8 cellular contexts compared by ENCODE assay signal in the genomic region with DNA sequence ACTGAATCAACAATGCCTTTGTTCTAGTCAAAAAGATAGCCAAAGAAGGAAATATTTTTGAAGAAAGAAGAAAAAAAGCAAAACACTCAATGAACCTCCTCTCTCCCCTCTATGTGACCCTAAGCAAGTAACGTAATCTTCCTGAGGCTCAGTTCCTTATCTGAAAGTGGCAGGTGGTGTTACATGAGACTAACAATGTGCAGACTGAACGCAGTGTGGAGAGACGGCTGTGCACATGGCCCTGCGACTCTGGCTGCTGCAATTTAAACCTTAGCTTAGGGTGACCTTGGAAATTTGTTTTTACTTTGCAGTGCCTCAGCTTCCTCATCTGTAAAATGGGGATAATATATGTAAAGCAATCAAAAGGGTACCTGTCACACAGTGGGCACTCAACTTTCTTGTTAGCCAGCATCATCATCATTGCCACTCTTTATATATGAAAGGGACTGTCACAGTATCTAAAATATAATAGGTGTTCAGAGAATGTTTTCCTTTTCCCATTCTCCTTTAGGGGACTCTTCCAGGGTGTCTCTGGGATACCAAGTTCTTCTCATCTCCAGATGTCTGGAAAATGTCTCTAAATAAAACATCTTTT.
A peak's percentile ranks its signal among the peaks of the same experiment; 100 is the strongest.
DNase-seq lines count a peak whose midpoint lies in the region; ATAC-seq and TF ChIP-seq lines count a peak whose summit lies in the region.

No MANE protein-coding gene starts in this region.

- no peak overlapping the region for H3K4me3 ChIP-seq in heart right ventricle

- no peaks in the 10 kb centered on the region for H3K9me3 ChIP-seq in heart right ventricle

- H3K4me1 Mint-ChIP-seq in natural killer cell treated with Interleukin-12 subunit alpha and Interleukin-12 subunit beta and Interleukin-15 and Interleukin-18, amount 100 ng/mL, for 72 hours (ENCODE audit: low read depth in 2 of 2): peaks cover 74 to 75% of the 10 kb centered on the region in 2 donors
- H3K4me1 Mint-ChIP-seq in natural killer cell (peaks cover 55 to 85% of the 10 kb centered on the region in 2 donors), immature natural killer cell (peaks cover 55 to 75% of the 10 kb centered on the region in 2 donors)

- WGBS in heart right ventricle, 2 donors: 38 to 42% methylated on average over 4 of the region's 4 CpGs

- no peaks in the 10 kb centered on the region for H3K27me3 Mint-ChIP-seq in natural killer cell treated with Interleukin-12 subunit alpha and Interleukin-12 subunit beta and Interleukin-15 and Interleukin-18, amount 100 ng/mL, for 72 hours
- H3K27me3 Mint-ChIP-seq in natural killer cell (ENCODE audit: low read depth in 2 of 2): no peaks in the 10 kb centered on the region
- peaks cover 0 to 2% (median 2%) of the 10 kb centered on the region in 3 donors for H3K27me3 Mint-ChIP-seq in immature natural killer cell (ENCODE audit: low read depth in 3 of 3)

- no peaks in the 10 kb centered on the region for H3K36me3 ChIP-seq in heart right ventricle

- intact Hi-C loops in natural killer cell (cut with micrococcal nuclease) (loop anchor here (10.0 kb wide), 2 partner anchors 69 to 99 kb away; partner anchors contain the start of gene JUN), heart right ventricle (cut with DNase I) (loop anchor here in 2 of 10 donors (5.0 kb wide), 2 partner anchors 67 to 92 kb away; no protein-coding TSS in a partner anchor)

- peak overlapping the region in 9 of 10 donors; percentile 24 to 89 (median 76) for H3K27ac ChIP-seq in heart right ventricle

- no peak for ATAC-seq in natural killer cell treated with Interleukin-12 subunit alpha and Interleukin-12 subunit beta and Interleukin-15 and Interleukin-18, amount 100 ng/mL, for 72 hours
- no peak for ATAC-seq in natural killer cell
- ATAC-seq in heart right ventricle: peak in 6 of 8 donors; percentile 34 to 70 (median 46)
- no peak for ATAC-seq in GM19455 (IDR thresholded peaks at IDR 0.05; ENCODE audit: unreplicated experiment)

- H3K36me3 Mint-ChIP-seq in natural killer cell treated with Interleukin-12 subunit alpha and Interleukin-12 subunit beta and Interleukin-15 and Interleukin-18, amount 100 ng/mL, for 72 hours: peaks cover 7% of the 10 kb centered on the region
- H3K36me3 Mint-ChIP-seq in natural killer cell (no peaks in the 10 kb centered on the region), immature natural killer cell (peaks cover 0 to 13% (median 0%) of the 10 kb centered on the region in 3 donors)

- peak overlapping the region; percentile 61 to 86 for H3K27ac Mint-ChIP-seq in natural killer cell treated with Interleukin-12 subunit alpha and Interleukin-12 subunit beta and Interleukin-15 and Interleukin-18, amount 100 ng/mL, for 72 hours
- H3K27ac Mint-ChIP-seq in natural killer cell: no peak overlapping the region
- H3K27ac Mint-ChIP-seq in immature natural killer cell: no peak overlapping the region

- H3K27me3 ChIP-seq in heart right ventricle: no peaks in the 10 kb centered on the region

- TF ChIP-seq CTCF in natural killer cell (IDR thresholded peaks at IDR 0.05) (no peak), heart right ventricle (IDR thresholded peaks at IDR 0.05) (no peak)

- peaks cover 13 to 76% (median 54%) of the 10 kb centered on the region in 9 donors for H3K4me1 ChIP-seq in heart right ventricle

- DNase-seq in natural killer cell treated with Interleukin-12 subunit alpha and Interleukin-12 subunit beta and Interleukin-15 and Interleukin-18, amount 100 ng/mL, for 72 hours (ENCODE audit: low spot score): no peak
- DNase-seq in natural killer cell (no peak), NOMO-1 treated with dmso at 0.1 percent for 144 hours (lab: John Stamatoyannopoulos, UW; ENCODE audit: unreplicated experiment) (peak; percentile 10), heart right ventricle (no peak), T-helper 1 cell (no peak), immature natural killer cell (no peak), NCI-H1930 (lab: John Stamatoyannopoulos, UW) (no peak)

- H3K9me3 Mint-ChIP-seq in natural killer cell treated with Interleukin-12 subunit alpha and Interleukin-12 subunit beta and Interleukin-15 and Interleukin-18, amount 100 ng/mL, for 72 hours: peaks cover 12% of the 10 kb centered on the region
- no peaks in the 10 kb centered on the region for H3K9me3 Mint-ChIP-seq in natural killer cell
- no peaks in the 10 kb centered on the region for H3K9me3 Mint-ChIP-seq in immature natural killer cell

- peak overlapping the region; percentile 74 for H3K4me3 Mint-ChIP-seq in natural killer cell treated with Interleukin-12 subunit alpha and Interleukin-12 subunit beta and Interleukin-15 and Interleukin-18, amount 100 ng/mL, for 72 hours
- H3K4me3 Mint-ChIP-seq in natural killer cell (no peak overlapping the region), immature natural killer cell (no peak overlapping the region)

Comparison
In these comparisons a context has a peak if more than half of its experiments do, and no peak if none do; other contexts are left out.
1. H3K27ac Mint-ChIP-seq: peak in natural killer cell treated with Interleukin-12 subunit alpha and Interleukin-12 subunit beta and Interleukin-15 and Interleukin-18, amount 100 ng/mL, for 72 hours (2 of 2); none in natural killer cell (0 of 2) and immature natural killer cell (0 of 6).
2. ATAC-seq: peak in heart right ventricle (6 of 8); none in natural killer cell treated with Interleukin-12 subunit alpha and Interleukin-12 subunit beta and Interleukin-15 and Interleukin-18, amount 100 ng/mL, for 72 hours (0 of 2), natural killer cell (0 of 3) and GM19455 (single experiment).